In genomic region chr5:118008779-118009178, GRCh38 we compare ENCODE assay signal across 21 cellular contexts.
DNase-seq lines count a peak whose midpoint lies in the region; FAIRE-seq and TF ChIP-seq lines count a peak whose summit lies in the region.
"Had no signal": no experiment of that assay in that cellular context is flagged by ENCODE, and none has a peak within 500 bp of the region (broad histone marks: within the 10 kb centered on the region; RNA-seq: fewer than 3 reads in every experiment).

No MANE protein-coding gene starts in this region.

- no peaks in the 10 kb centered on the region for H3K4me1 ChIP-seq in OCI-LY7 (ENCODE audit: insufficient read depth, low read length, poor library complexity, severe bottlenecking)
- H3K4me1 ChIP-seq: HAP-1 had no signal

- no peak overlapping the region for H3K4me3 ChIP-seq in OCI-LY7 (ENCODE audit: low read depth, low read length, poor library complexity, severe bottlenecking)
- H3K4me3 ChIP-seq: HAP-1 had no signal

- CTCF ChIA-PET in OCI-LY7 (lab: Charles Lee; ENCODE audit: unreplicated experiment): no interaction called here
- CTCF ChIA-PET in activated naive CD4-positive, alpha-beta T cell treated with anti-CD3 and anti-CD28 coated beads for 36 hours (lab: Charles Lee): no interaction called here

- H3K27ac ChIP-seq in 22Rv1: peak overlapping the region; percentile 47
- H3K27ac ChIP-seq in OCI-LY7 (ENCODE audit: low read depth, low read length, poor library complexity, severe bottlenecking): no peak overlapping the region

- H3K79me2 ChIP-seq in OCI-LY7 (ENCODE audit: insufficient read depth, low read depth, low read length): no peaks in the 10 kb centered on the region

- BruUV-seq in OCI-LY7 (replicated peaks; lab: Mats Ljungman, UMichigan): no TSS peak

- H3K4me3 Mint-ChIP-seq in nephron progenitor cell: no peak overlapping the region
- H3K4me3 Mint-ChIP-seq in activated naive CD4-positive, alpha-beta T cell treated with anti-CD3 and anti-CD28 coated beads for 36 hours: no peak overlapping the region
- H3K4me3 Mint-ChIP-seq: CD4-positive, alpha-beta memory T cell; HFFc6 had no signal

- H3K9me3 Mint-ChIP-seq in nephron progenitor cell: no peaks in the 10 kb centered on the region
- no peaks in the 10 kb centered on the region for H3K9me3 Mint-ChIP-seq in activated naive CD4-positive, alpha-beta T cell treated with anti-CD3 and anti-CD28 coated beads for 36 hours
- H3K9me3 Mint-ChIP-seq: HFFc6 had no signal

- FAIRE-seq in frontal cortex (lab: Jason Lieb, UNC): no peak
- FAIRE-seq: G401.6, GM12892, H54 had no signal

- DNase-seq in NCI-H1092 treated with DMSO at 0.1 percent for 48 hours (lab: John Stamatoyannopoulos, UW) (peak; percentile 9), NCI-H1092 (lab: John Stamatoyannopoulos, UW) (no peak), NCI-H69 (lab: John Stamatoyannopoulos, UW) (peak; percentile 46), nephron progenitor cell (no peak), frontal cortex (ENCODE audit: low spot score in 2 of 2) (no peak), OCI-LY7 (ENCODE audit: low spot score) (no peak)
- DNase-seq in activated naive CD4-positive, alpha-beta T cell treated with anti-CD3 and anti-CD28 coated beads for 36 hours: no peak
- DNase-seq: 8988T; C1 segment of cervical spinal cord; Calu3; CD4-positive, alpha-beta memory T cell; COR-L47; DMS53; DMS79 treated with DMSO at 0.1 percent for 48 hours; GOT3; HFFc6 had no signal

- H2AFZ ChIP-seq in OCI-LY7 (ENCODE audit: low read length): no peak overlapping the region

- H3K9me2 ChIP-seq in OCI-LY7 (ENCODE audit: insufficient read depth, low read length): no peaks in the 10 kb centered on the region

- TF ChIP-seq CTCF in 22Rv1 (IDR thresholded peaks at IDR 0.05): no peak
- TF ChIP-seq CTCF in nephron progenitor cell (IDR thresholded peaks at IDR 0.05): no peak
- no peak for TF ChIP-seq CTCF in OCI-LY7 (conservative IDR thresholded peaks at IDR 0.05; ENCODE audit: low read length)

- POLR2A ChIA-PET in OCI-LY7 (lab: Charles Lee): no interaction called here

- no peak overlapping the region for H3K4me2 ChIP-seq in OCI-LY7 (ENCODE audit: low read length)

- H3K9me3 ChIP-seq in OCI-LY7 (ENCODE audit: low read length): no peaks in the 10 kb centered on the region
- H3K9me3 ChIP-seq: HAP-1 had no signal

- intact Hi-C loops in OCI-LY7 (cut with micrococcal nuclease; ENCODE audit: unreplicated experiment): no loop called here
- intact Hi-C loops in activated naive CD4-positive, alpha-beta T cell treated with anti-CD3 and anti-CD28 coated beads for 36 hours (cut with micrococcal nuclease): no loop called here

- H3K27me3 Mint-ChIP-seq in nephron progenitor cell (ENCODE audit: low read depth, poor library complexity): no peaks in the 10 kb centered on the region
- H3K27me3 Mint-ChIP-seq in activated naive CD4-positive, alpha-beta T cell treated with anti-CD3 and anti-CD28 coated beads for 36 hours (ENCODE audit: low read depth): no peaks in the 10 kb centered on the region
- H3K27me3 Mint-ChIP-seq: CD4-positive, alpha-beta memory T cell had no signal

- H3K27ac Mint-ChIP-seq in nephron progenitor cell: peak overlapping the region; percentile 85
- no peak overlapping the region for H3K27ac Mint-ChIP-seq in activated naive CD4-positive, alpha-beta T cell treated with anti-CD3 and anti-CD28 coated beads for 36 hours
- H3K27ac Mint-ChIP-seq: CD4-positive, alpha-beta memory T cell; HFFc6 had no signal

- no peaks in the 10 kb centered on the region for H4K20me1 ChIP-seq in OCI-LY7 (ENCODE audit: insufficient read depth, low read length)

- H3K36me3 ChIP-seq in OCI-LY7 (ENCODE audit: insufficient read depth, low read length): no peaks in the 10 kb centered on the region
- H3K36me3 ChIP-seq: HAP-1 had no signal

- H3K36me3 Mint-ChIP-seq in nephron progenitor cell (ENCODE audit: low read depth): no peaks in the 10 kb centered on the region
- H3K36me3 Mint-ChIP-seq in activated naive CD4-positive, alpha-beta T cell treated with anti-CD3 and anti-CD28 coated beads for 36 hours (ENCODE audit: low read depth): no peaks in the 10 kb centered on the region
- H3K36me3 Mint-ChIP-seq: CD4-positive, alpha-beta memory T cell had no signal

- H3K4me1 Mint-ChIP-seq in nephron progenitor cell: peaks cover 13% of the 10 kb centered on the region
- no peaks in the 10 kb centered on the region for H3K4me1 Mint-ChIP-seq in activated naive CD4-positive, alpha-beta T cell treated with anti-CD3 and anti-CD28 coated beads for 36 hours (ENCODE audit: low read depth)
- H3K4me1 Mint-ChIP-seq: CD4-positive, alpha-beta memory T cell had no signal

Comparison
In these comparisons a context has a peak if more than half of its experiments do, and no peak if none do; other contexts are left out.
1. DNase-seq: peak in NCI-H1092 treated with DMSO at 0.1 percent for 48 hours (single experiment) and NCI-H69 (single experiment); none in NCI-H1092 (single experiment), nephron progenitor cell (single experiment), frontal cortex (0 of 2), OCI-LY7 (single experiment) and activated naive CD4-positive, alpha-beta T cell treated with anti-CD3 and anti-CD28 coated beads for 36 hours (single experiment).